Comparison of ENCODE assay signal across 17 cellular contexts in the genomic region with DNA sequence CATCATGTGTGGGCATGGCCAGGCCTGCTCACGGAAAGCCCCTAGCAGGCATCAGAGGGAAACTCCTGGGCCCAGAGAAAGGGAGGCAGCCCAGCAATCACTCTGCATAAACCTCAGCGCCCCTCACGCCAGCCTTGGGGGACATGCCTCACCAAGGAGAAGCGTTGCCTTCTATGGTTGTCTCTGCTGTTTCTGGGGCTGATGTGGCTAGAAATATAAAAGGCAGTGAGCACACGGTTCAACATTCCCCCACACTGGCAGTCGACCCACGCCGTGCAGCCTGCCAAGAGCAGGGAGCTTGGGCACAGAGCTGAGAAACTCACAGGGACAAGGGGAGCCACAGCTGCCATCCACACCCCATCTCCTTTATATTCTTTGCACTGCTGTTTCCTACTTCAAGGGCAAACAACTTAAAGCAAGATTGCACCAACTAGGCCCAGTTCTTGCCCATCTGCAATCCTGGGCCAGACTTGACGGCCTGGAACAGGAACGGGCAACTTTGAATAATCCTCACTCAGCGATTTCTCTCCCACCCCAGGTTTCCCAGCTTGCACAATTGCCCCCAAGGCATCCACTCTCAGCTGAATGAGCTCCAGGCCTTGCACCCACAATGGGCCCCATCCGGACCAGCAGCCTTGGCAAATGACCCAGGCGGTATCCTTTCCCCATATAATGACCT. TPM values are rescaled to one million over a fixed set of nuclear protein-coding genes. Genes with fewer than 3 reads are reported as not detected.
A peak's percentile ranks its signal among the peaks of the same experiment; 100 is the strongest.
DNase-seq lines count a peak whose midpoint lies in the region; ATAC-seq and TF ChIP-seq lines count a peak whose summit lies in the region.
"Had no signal": no experiment of that assay in that cellular context is flagged by ENCODE, and none has a peak within 500 bp of the region (broad histone marks: within the 10 kb centered on the region; RNA-seq: fewer than 3 reads in every experiment).

No MANE protein-coding gene starts in this region.

- H3K36me3 ChIP-seq in GM23338 (ENCODE audit: insufficient read depth): no peaks in the 10 kb centered on the region
- H3K36me3 ChIP-seq: left lung, right atrium auricular region had no signal

- no peaks in the 10 kb centered on the region for H3F3A ChIP-seq in GM23338 (replicated peaks; ENCODE audit: low read depth)

- no peaks in the 10 kb centered on the region for H3K79me2 ChIP-seq in GM23338 (replicated peaks; ENCODE audit: insufficient read depth)

- peak overlapping the region; percentile 89; the same call in 1 of the 2 replicates for H2AFZ ChIP-seq in GM23338

- H3K9me3 Mint-ChIP-seq in GM23338 (peaks cover 10% of the 10 kb centered on the region; the same call in 2 of the 3 replicates), brain (peaks cover 22 to 26% (median 23%) of the 10 kb centered on the region in 5 experiments)

- H3K27ac Mint-ChIP-seq in GM23338 (no peak overlapping the region), brain (peak overlapping the region; percentile 77 to 96 (median 92))
- H3K27ac Mint-ChIP-seq: activated naive CD8-positive, alpha-beta T cell; naive B cell; T-helper 1 cell treated with Interleukin-12 subunit alpha and Interleukin-12 subunit beta and Interleukin-4 antibody, amounts not matched to agents 30 μg/mL and 1 μg/mL, for 36 hours had no signal

- H3K9me2 ChIP-seq in GM23338 (ENCODE audit: insufficient read depth): no peaks in the 10 kb centered on the region

- peaks cover 13% of the 10 kb centered on the region for H3K27me3 Mint-ChIP-seq in GM23338 (ENCODE audit: insufficient read depth, low read depth, poor library complexity)
- peaks cover 6% of the 10 kb centered on the region for H3K27me3 Mint-ChIP-seq in brain
- H3K27me3 Mint-ChIP-seq: activated naive CD8-positive, alpha-beta T cell had no signal

- H3K36me3 Mint-ChIP-seq in GM23338 (ENCODE audit: low read depth) (no peaks in the 10 kb centered on the region; the same call in 2 of the 3 replicates), brain (peaks cover 15% of the 10 kb centered on the region)

- H3K27ac ChIP-seq in GM23338 (ENCODE audit: low read depth): no peak overlapping the region
- H3K27ac ChIP-seq: left lung had no signal

- no peak overlapping the region for H3K4me3 ChIP-seq in GM23338
- H3K4me3 ChIP-seq: left lung, right atrium auricular region had no signal

- 0 out of 3 replicates have a peak overlapping the region, but pooled peaks have one; percentile 6 for H3K4me3 Mint-ChIP-seq in GM23338
- H3K4me3 Mint-ChIP-seq in brain: peak overlapping the region in 2 of 5 experiments; percentile 30 to 36
- H3K4me3 Mint-ChIP-seq: activated naive CD8-positive, alpha-beta T cell; naive B cell; T-helper 1 cell treated with Interleukin-12 subunit alpha and Interleukin-12 subunit beta and Interleukin-4 antibody, amounts not matched to agents 30 μg/mL and 1 μg/mL, for 36 hours had no signal

- no peaks in the 10 kb centered on the region for H3K27me3 ChIP-seq in GM23338 (ENCODE audit: insufficient read depth)
- H3K27me3 ChIP-seq: left lung, right atrium auricular region had no signal

- no peaks in the 10 kb centered on the region for H4K20me1 ChIP-seq in GM23338 (replicated peaks; ENCODE audit: insufficient read depth)

- H3K4me1 ChIP-seq in GM23338 (ENCODE audit: insufficient read depth): peaks cover 14% of the 10 kb centered on the region
- H3K4me1 ChIP-seq: left lung had no signal

- H3K4me2 ChIP-seq in GM23338: peak overlapping the region; percentile 38; the same call in 1 of the 2 replicates

- DNase-seq in GM23338 (ENCODE audit: low spot score) (no peak), iPS-NIHi11 (ENCODE audit: low spot score) (peak; percentile 58), retina (peak; percentile 32), T-helper 2 cell (no peak)
- DNase-seq: activated CD4-positive, alpha-beta T cell treated with anti-CD3 and anti-CD28 coated beads for 1 hour; activated T-cell treated with anti-CD3 and anti-CD28 coated beads for 4 hours; left lung; MV-4-11; naive B cell; NCI-H2081 treated with DMSO at 0.1 percent for 48 hours had no signal

- H3K4me1 Mint-ChIP-seq in GM23338 (peaks cover 34% of the 10 kb centered on the region), brain (peaks cover 40% of the 10 kb centered on the region)

- TF ChIP-seq CTCF in GM23338 (conservative IDR thresholded peaks at IDR 0.05; ENCODE audit: low read depth in 2 of 2) (no peak), brain (conservative IDR thresholded peaks at IDR 0.05) (no peak)

- peak; percentile 36 for ATAC-seq in GM23338
- ATAC-seq in HG02981 (IDR thresholded peaks at IDR 0.05; ENCODE audit: unreplicated experiment): no peak
- ATAC-seq in HG02885 (IDR thresholded peaks at IDR 0.05; ENCODE audit: poor library complexity, unreplicated experiment): no peak
- ATAC-seq in GM18861 (IDR thresholded peaks at IDR 0.05; ENCODE audit: unreplicated experiment): no peak

TF ChIP-seq in GM23338, 12 proteins besides CTCF, POLR2A, EP300 and RAD21:
- TF ChIP-seq ZNF331 (CRISPR knock-in tag; IDR thresholded peaks at IDR 0.05; ENCODE audit: low read depth) (no peak), EZH2phosphoT487 (IDR thresholded peaks at IDR 0.05; ENCODE audit: unreplicated experiment) (no peak)

RNA-seq across cellular contexts. Expression of a gene that starts 35.5 kb away (rescaled TPM):
- total RNA-seq in GM23338 (2014; rRNA removed; shearing (Covaris generic)): 0.10 and 0.27 TPM in 2 replicates
- polyA plus RNA-seq in GM23338 (2016; fragmentation: Nextera tagmentation; extraction: Ambion mirVana): 0.13 and 0.21 TPM in 2 replicates
- polyA plus RNA-seq in brain (ENCODE audit: insufficient read depth, low read depth, low replicate concordance): 7.9 TPM

Comparison
In these comparisons a context has a peak if more than half of its experiments do, and no peak if none do; other contexts are left out.
1. DNase-seq: peak in iPS-NIHi11 (single experiment) and retina (single experiment); none in GM23338 (single experiment) and T-helper 2 cell (0 of 5).